ENCODE assay signal across 1 cellular context in genomic region chr11:80197155-80197554, GRCh38.
TF ChIP-seq lines count a peak whose summit lies in the region.

No MANE protein-coding gene starts in this region.

TF ChIP-seq in GM23338, 12 proteins besides CTCF, POLR2A, EP300 and RAD21 (continued from another document):
- TF ChIP-seq ZNF462 (CRISPR knock-in tag; IDR thresholded peaks at IDR 0.05) (no peak), EZH2 (IDR thresholded peaks at IDR 0.05; ENCODE audit: low read depth, unreplicated experiment) (no peak), STAT1 (IDR thresholded peaks at IDR 0.05; ENCODE audit: unreplicated experiment) (no peak), NANOG (IDR thresholded peaks at IDR 0.05; ENCODE audit: borderline replicate concordance) (no peak), ZNF331 (CRISPR knock-in tag; IDR thresholded peaks at IDR 0.05; ENCODE audit: low read depth) (no peak), CREB1 (CRISPR knock-in tag; IDR thresholded peaks at IDR 0.05; ENCODE audit: low read depth) (no peak), ZNF114 (CRISPR knock-in tag; IDR thresholded peaks at IDR 0.05) (no peak), POLR2AphosphoS5 (IDR thresholded peaks at IDR 0.05; ENCODE audit: low read depth) (no peak), REST (IDR thresholded peaks at IDR 0.05; ENCODE audit: unreplicated experiment) (no peak), JUNB (IDR thresholded peaks at IDR 0.05; ENCODE audit: unreplicated experiment) (no peak), EZH2phosphoT487 (IDR thresholded peaks at IDR 0.05; ENCODE audit: unreplicated experiment) (no peak)
